Comparison of ENCODE assay signal across 22 cellular contexts in genomic region chr16:11876306-11876705, GRCh38.
"Had no signal": no experiment of that assay in that cellular context is flagged by ENCODE, and none has a peak within 500 bp of the region (broad histone marks: within the 10 kb centered on the region; RNA-seq: fewer than 3 reads in every experiment).

No MANE protein-coding gene starts in this region.

- DNase-seq: activated B cell treated with CpG ODN at 0.5 μM for 24 hours; activated CD4-positive, alpha-beta T cell treated with anti-CD3 and anti-CD28 coated beads, Interleukin-2, amount 10 ng/mL, durations not matched to agents 24 days and 14 days; activated CD8-positive, alpha-beta memory T cell treated with anti-CD3 and anti-CD28 coated beads, Interleukin-2, amount 50 U/mL, for 48 hours; aorta; brain microvascular endothelial cell; cerebellar nuclear complex; effector CD4-positive, alpha-beta T cell; gastrocnemius medialis; head of caudate nucleus; naive thymus-derived CD4-positive, alpha-beta T cell; psoas muscle; stimulated activated CD4-positive, alpha-beta T cell treated with anti-CD3 and anti-CD28 coated beads, Interleukin-4, amount 100 ng/mL, for 1 hour; substantia nigra; T-cell; uterus had no signal

- H3K9me3 Mint-ChIP-seq: activated B cell treated with CpG ODN at 0.5 μM for 24 hours; activated CD4-positive, alpha-beta T cell treated with anti-CD3 and anti-CD28 coated beads, Interleukin-2, amount 10 ng/mL, durations not matched to agents 24 days and 14 days; naive thymus-derived CD4-positive, alpha-beta T cell; T-cell had no signal

- H3K4me1 ChIP-seq: uterus had no signal

- FAIRE-seq: keratinocyte had no signal

- H3K4me3 ChIP-seq: gastrocnemius medialis, psoas muscle, smooth muscle cell, tibial nerve, uterus had no signal

- H3K36me3 ChIP-seq: uterus had no signal

- H3K27me3 ChIP-seq: brain microvascular endothelial cell, gastrocnemius medialis, tibial nerve, uterus had no signal

- ATAC-seq: esophagus mucosa; gastrocnemius medialis; left lobe of liver; naive thymus-derived CD4-positive, alpha-beta T cell; psoas muscle; sciatic nerve; SK-N-SH treated with all-trans-retinoic acid at 6 μM for 48 hours; T-cell had no signal

- H3K27ac ChIP-seq: brain microvascular endothelial cell, gastrocnemius medialis, psoas muscle, tibial nerve, uterus had no signal

- H3K4me1 Mint-ChIP-seq: activated B cell treated with CpG ODN at 0.5 μM for 24 hours, T-cell had no signal

- H3K9me3 ChIP-seq: gastrocnemius medialis, psoas muscle, tibial nerve, uterus had no signal

- H3K27ac Mint-ChIP-seq: activated B cell treated with CpG ODN at 0.5 μM for 24 hours; activated CD4-positive, alpha-beta T cell treated with anti-CD3 and anti-CD28 coated beads, Interleukin-2, amount 10 ng/mL, durations not matched to agents 24 days and 14 days had no signal

- H3K27me3 Mint-ChIP-seq: activated B cell treated with CpG ODN at 0.5 μM for 24 hours; activated CD4-positive, alpha-beta T cell treated with anti-CD3 and anti-CD28 coated beads, Interleukin-2, amount 10 ng/mL, durations not matched to agents 24 days and 14 days; naive thymus-derived CD4-positive, alpha-beta T cell; T-cell had no signal

- H3K4me3 Mint-ChIP-seq: activated B cell treated with CpG ODN at 0.5 μM for 24 hours; activated CD4-positive, alpha-beta T cell treated with anti-CD3 and anti-CD28 coated beads, Interleukin-2, amount 10 ng/mL, durations not matched to agents 24 days and 14 days; naive thymus-derived CD4-positive, alpha-beta T cell; T-cell had no signal
